In genomic region chr4:75902352-75902751, GRCh38 we compare ENCODE assay signal across 1 cellular context.
TF ChIP-seq lines count a peak whose summit lies in the region.

Gene PPEF2 (minus strand): TSS chr4:75902452. CDS start chr4:75896325, 6,127 bp downstream.

TF ChIP-seq in H1, 55 proteins besides CTCF, POLR2A, EP300 and RAD21 (continued from another document):
- TF ChIP-seq ATF3 (IDR thresholded peaks at IDR 0.05; ENCODE audit: insufficient read depth, low read depth, low read length) (no peak), SIN3A (conservative IDR thresholded peaks at IDR 0.05 in 1 of 2, IDR thresholded peaks at IDR 0.05 in 1 of 2; ENCODE audit: low read depth in 1 of 2, low read length in 2 of 2) (no peak), HDAC2 (IDR thresholded peaks at IDR 0.05; ENCODE audit: borderline replicate concordance in 1 of 2, low read depth in 2 of 2, low read length in 2 of 2) (no peak), BRCA1 (IDR thresholded peaks at IDR 0.05; ENCODE audit: low read depth, low read length) (no peak), RXRA (IDR thresholded peaks at IDR 0.05; ENCODE audit: insufficient read depth, low read depth, low read length) (no peak), SAP30 (IDR thresholded peaks at IDR 0.05; ENCODE audit: insufficient read depth, insufficient replicate concordance, low read length) (no peak), TCF12 (IDR thresholded peaks at IDR 0.05; ENCODE audit: low read depth, low read length) (no peak), CEBPB (IDR thresholded peaks at IDR 0.05; ENCODE audit: low read depth, low read length) (no peak), CBX8 (IDR thresholded peaks at IDR 0.05; ENCODE audit: borderline replicate concordance, low read depth, low read length) (no peak), RFX5 (IDR thresholded peaks at IDR 0.05; ENCODE audit: borderline replicate concordance, low read depth, low read length) (no peak), ATF2 (IDR thresholded peaks at IDR 0.05; ENCODE audit: low read length) (no peak)
